In the genomic region with DNA sequence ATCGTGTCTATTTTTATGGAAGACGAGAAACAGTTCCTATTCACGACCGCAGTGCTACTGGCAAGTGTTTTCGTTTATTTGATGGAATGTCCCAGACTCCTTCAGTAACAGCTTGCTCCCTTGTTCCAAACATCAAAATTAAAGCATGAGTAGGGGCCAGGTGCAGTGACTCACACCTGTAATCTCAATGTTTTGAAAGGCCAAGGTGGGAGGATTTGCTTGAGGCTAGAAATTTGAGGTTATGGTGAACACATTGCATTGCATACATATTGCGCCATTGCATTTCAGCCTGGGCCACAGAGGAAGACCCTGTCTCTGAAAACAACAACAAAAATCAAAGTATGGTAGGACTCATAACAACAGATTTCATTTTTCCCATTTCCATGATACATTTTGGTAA, we compare ENCODE assay signal across 30 cellular contexts. TPM values are rescaled to one million over a fixed set of nuclear protein-coding genes. Genes with fewer than 3 reads are reported as not detected.
"Had no signal": no experiment of that assay in that cellular context is flagged by ENCODE, and none has a peak within 500 bp of the region (broad histone marks: within the 10 kb centered on the region; RNA-seq: fewer than 3 reads in every experiment).

No MANE protein-coding gene starts in this region.

- H3K9me3 Mint-ChIP-seq: activated CD4-positive, alpha-beta memory T cell treated with anti-CD3 and anti-CD28 coated beads, Interleukin-2, amount 10 ng/mL, durations not matched to agents 7 days and 5 days; activated naive CD4-positive, alpha-beta T cell treated with anti-CD3 and anti-CD28 coated beads, Interleukin-2, amount 10 ng/mL, durations not matched to agents 7 days and 5 days; activated naive CD8-positive, alpha-beta T cell treated with anti-CD3 and anti-CD28 coated beads, Interleukin-2, amount 50 U/mL, for 24 hours; T-helper 1 cell treated with Interleukin-12 subunit alpha and Interleukin-12 subunit beta and Interleukin-4 antibody, amounts not matched to agents 30 μg/mL and 1 μg/mL, for 36 hours; T-helper 2 cell treated with Interferon-gamma antibody and Interleukin-4, amounts not matched to agents 5 μg/mL and 100 μg/mL, for 36 hours had no signal

- H3K9me2 ChIP-seq: SK-N-SH had no signal

- H3K4me3 ChIP-seq: PC-9, SJSA1 had no signal

- H2AFZ ChIP-seq: PC-9 had no signal

- DNase-seq: activated CD4-positive, alpha-beta memory T cell treated with anti-CD3 and anti-CD28 coated beads, Interleukin-2, amount 10 ng/mL, durations not matched to agents 7 days and 5 days; activated CD4-positive, alpha-beta T cell treated with anti-CD3 and anti-CD28 coated beads for 4 hours; activated CD8-positive, alpha-beta memory T cell treated with anti-CD3 and anti-CD28 coated beads for 24 hours; activated CD8-positive, alpha-beta memory T cell treated with anti-CD3 and anti-CD28 coated beads, Interleukin-2, amount 10 ng/mL, durations not matched to agents 7 days and 5 days; activated CD8-positive, alpha-beta memory T cell treated with anti-CD3 and anti-CD28 coated beads, Interleukin-2, amount 50 U/mL, for 48 hours; activated effector memory CD4-positive, alpha-beta T cell treated with Interleukin-2 at 50 U/mL for 16 hours; activated naive CD4-positive, alpha-beta T cell treated with anti-CD3 and anti-CD28 coated beads, Interleukin-2, amount 10 ng/mL, durations not matched to agents 7 days and 5 days; activated naive CD8-positive, alpha-beta T cell treated with anti-CD3 and anti-CD28 coated beads, Interleukin-2, amount 50 U/mL, for 24 hours; activated T-cell treated with anti-CD3 and anti-CD28 coated beads, Interleukin-2, amount 50 U/mL, for 48 hours; amniotic stem cell; aorta; brain microvascular endothelial cell; KG1; NCI-H1105; NCI-H1417 treated with DMSO at 0.1 percent for 48 hours; NCI-H187 treated with DMSO at 0.1 percent for 48 hours; NCI-H2081; NCI-H510A; NCI-H526; NCI-H748 treated with DMSO at 0.1 percent for 48 hours; NK-92 treated with Interleukin-12 subunit alpha and Interleukin-12 subunit beta, amount 100 ng/mL, for 24 hours; PC-9; SHP77 treated with DMSO at 0.1 percent for 48 hours; SK-N-SH had no signal

- H3K36me3 Mint-ChIP-seq: activated CD8-positive, alpha-beta memory T cell treated with anti-CD3 and anti-CD28 coated beads, Interleukin-2, amount 10 ng/mL, durations not matched to agents 7 days and 5 days; activated naive CD4-positive, alpha-beta T cell treated with anti-CD3 and anti-CD28 coated beads, Interleukin-2, amount 10 ng/mL, durations not matched to agents 7 days and 5 days; activated naive CD8-positive, alpha-beta T cell had no signal

- H3K4me2 ChIP-seq: PC-9, SK-N-SH had no signal

- H3K36me3 ChIP-seq: brain microvascular endothelial cell, SJSA1 had no signal

- ATAC-seq: activated CD8-positive, alpha-beta memory T cell treated with anti-CD3 and anti-CD28 coated beads, Interleukin-2, amount 10 ng/mL, durations not matched to agents 7 days and 5 days; activated naive CD8-positive, alpha-beta T cell treated with anti-CD3 and anti-CD28 coated beads, Interleukin-2, amount 50 U/mL, for 24 hours had no signal

- H3K27ac Mint-ChIP-seq: activated CD4-positive, alpha-beta memory T cell treated with anti-CD3 and anti-CD28 coated beads, Interleukin-2, amount 10 ng/mL, durations not matched to agents 7 days and 5 days; activated CD8-positive, alpha-beta memory T cell treated with anti-CD3 and anti-CD28 coated beads, Interleukin-2, amount 10 ng/mL, durations not matched to agents 7 days and 5 days; activated naive CD4-positive, alpha-beta T cell treated with anti-CD3 and anti-CD28 coated beads, Interleukin-2, amount 10 ng/mL, durations not matched to agents 7 days and 5 days; activated naive CD8-positive, alpha-beta T cell; activated naive CD8-positive, alpha-beta T cell treated with anti-CD3 and anti-CD28 coated beads, Interleukin-2, amount 50 U/mL, for 24 hours; T-helper 1 cell treated with Interleukin-12 subunit alpha and Interleukin-12 subunit beta and Interleukin-4 antibody, amounts not matched to agents 30 μg/mL and 1 μg/mL, for 36 hours; T-helper 2 cell treated with Interferon-gamma antibody and Interleukin-4, amounts not matched to agents 5 μg/mL and 100 μg/mL, for 36 hours had no signal

- H3K4me1 ChIP-seq: SJSA1 had no signal

- H3K4me3 Mint-ChIP-seq: activated CD4-positive, alpha-beta memory T cell treated with anti-CD3 and anti-CD28 coated beads, Interleukin-2, amount 10 ng/mL, durations not matched to agents 7 days and 5 days; activated CD8-positive, alpha-beta memory T cell treated with anti-CD3 and anti-CD28 coated beads, Interleukin-2, amount 10 ng/mL, durations not matched to agents 7 days and 5 days; activated naive CD4-positive, alpha-beta T cell treated with anti-CD3 and anti-CD28 coated beads, Interleukin-2, amount 10 ng/mL, durations not matched to agents 7 days and 5 days; activated naive CD8-positive, alpha-beta T cell; activated naive CD8-positive, alpha-beta T cell treated with anti-CD3 and anti-CD28 coated beads, Interleukin-2, amount 50 U/mL, for 24 hours; T-helper 1 cell treated with Interleukin-12 subunit alpha and Interleukin-12 subunit beta and Interleukin-4 antibody, amounts not matched to agents 30 μg/mL and 1 μg/mL, for 36 hours; T-helper 2 cell treated with Interferon-gamma antibody and Interleukin-4, amounts not matched to agents 5 μg/mL and 100 μg/mL, for 36 hours had no signal

- H3K27ac ChIP-seq: brain microvascular endothelial cell, PC-9, SJSA1 had no signal

- H3K4me1 Mint-ChIP-seq: activated CD4-positive, alpha-beta memory T cell treated with anti-CD3 and anti-CD28 coated beads, Interleukin-2, amount 10 ng/mL, durations not matched to agents 7 days and 5 days; activated CD8-positive, alpha-beta memory T cell treated with anti-CD3 and anti-CD28 coated beads, Interleukin-2, amount 10 ng/mL, durations not matched to agents 7 days and 5 days; activated naive CD4-positive, alpha-beta T cell treated with anti-CD3 and anti-CD28 coated beads, Interleukin-2, amount 10 ng/mL, durations not matched to agents 7 days and 5 days; activated naive CD8-positive, alpha-beta T cell treated with anti-CD3 and anti-CD28 coated beads, Interleukin-2, amount 50 U/mL, for 24 hours had no signal

- H3K27me3 Mint-ChIP-seq: activated CD4-positive, alpha-beta memory T cell treated with anti-CD3 and anti-CD28 coated beads, Interleukin-2, amount 10 ng/mL, durations not matched to agents 7 days and 5 days; activated CD8-positive, alpha-beta memory T cell treated with anti-CD3 and anti-CD28 coated beads, Interleukin-2, amount 10 ng/mL, durations not matched to agents 7 days and 5 days; activated naive CD4-positive, alpha-beta T cell treated with anti-CD3 and anti-CD28 coated beads, Interleukin-2, amount 10 ng/mL, durations not matched to agents 7 days and 5 days had no signal

- H3K27me3 ChIP-seq: brain microvascular endothelial cell, SJSA1 had no signal

RNA-seq across cellular contexts. Expression of a gene that starts 22.8 kb away (rescaled TPM):
- total RNA-seq: activated CD4-positive, alpha-beta memory T cell treated with anti-CD3 and anti-CD28 coated beads, Interleukin-2, amount 10 ng/mL, durations not matched to agents 7 days and 5 days; activated CD8-positive, alpha-beta memory T cell treated with anti-CD3 and anti-CD28 coated beads, Interleukin-2, amount 10 ng/mL, durations not matched to agents 7 days and 5 days; aorta; cardiac septum; LHCN-M2; PC-9; SJSA1 had no signal
- polyA plus RNA-seq: aorta, SK-N-SH had no signal
